Comparison of ENCODE assay signal across 9 cellular contexts in genomic region chr6:31689249-31690110, GRCh38. TPM values are rescaled to one million over a fixed set of nuclear protein-coding genes. Genes with fewer than 3 reads are reported as not detected.
DNase-seq lines count a peak whose midpoint lies in the region; ATAC-seq and TF ChIP-seq lines count a peak whose summit lies in the region.
"Had no signal": no experiment of that assay in that cellular context is flagged by ENCODE, and none has a peak within 500 bp of the region (broad histone marks: within the 10 kb centered on the region; RNA-seq: fewer than 3 reads in every experiment).

No MANE protein-coding gene starts in this region.

- H3K27ac ChIP-seq in heart right ventricle (no peak overlapping the region), transverse colon (peak overlapping the region in 3 of 4 donors; percentile 8 to 48 (median 43))

- in situ Hi-C loops in transverse colon (cut with MboI; ENCODE audit: low pct_ligation_motif_present in 1 of 4, low pct_unique_long_range_greater_than_20kb in 1 of 4, low sequenced_read_pairs in 3 of 4): loop anchor here in 2 of 4 donors (5.0 to 10.0 kb wide), 2 partner anchors 75 to 78 kb away; partner anchors contain the start of gene SAPCD1 (in 1 of the 2)

- H3K4me1 ChIP-seq in heart right ventricle (peaks cover 0 to 4% (median 0%) of the 10 kb centered on the region in 9 donors), transverse colon (no peaks in the 10 kb centered on the region)

- TF ChIP-seq EP300 in transverse colon (IDR thresholded peaks at IDR 0.05; ENCODE audit: low read depth): no peak

- H3K4me3 ChIP-seq in heart right ventricle (no peak overlapping the region), foreskin fibroblast (ENCODE audit: low read depth in 1 of 2, low read length in 2 of 2) (no peak overlapping the region), transverse colon (no peak overlapping the region)

- 77 to 81% methylated on average over 11 of the region's 11 CpGs for WGBS in heart right ventricle, 2 donors
- WGBS in transverse colon (ENCODE audit: low coverage in 1 of 2), 2 donors: 81% methylated on average over 11 of the region's 11 CpGs; no CpG with 5 or more reads in 1 of the 2 donors

- DNase-seq in heart right ventricle (no peak), cardiac septum (ENCODE audit: low spot score) (no peak), foreskin fibroblast (no peak), transverse colon (no peak), UCSD-AML1 (lab: John Stamatoyannopoulos, UW; ENCODE audit: unreplicated experiment) (no peak)
- DNase-seq: activated CD8-positive, alpha-beta memory T cell treated with anti-CD3 and anti-CD28 coated beads, Interleukin-2, amount 50 U/mL, for 4 hours had no signal

- TF ChIP-seq CTCF in heart right ventricle (IDR thresholded peaks at IDR 0.05) (peak in 5 of 9 donors; percentile 12 to 43 (median 22)), foreskin fibroblast (IDR thresholded peaks at IDR 0.05; ENCODE audit: low read depth, low read length) (peak; percentile 49), transverse colon (IDR thresholded peaks at IDR 0.05) (peak in 4 of 5 experiments; percentile 11 to 32 (median 22))

- H3K27me3 ChIP-seq in heart right ventricle (no peaks in the 10 kb centered on the region), transverse colon (no peaks in the 10 kb centered on the region)

- no peak for TF ChIP-seq POLR2A in transverse colon (IDR thresholded peaks at IDR 0.05)

- H3K9me3 ChIP-seq in heart right ventricle (no peaks in the 10 kb centered on the region), transverse colon (no peaks in the 10 kb centered on the region)

- no peak for ATAC-seq in heart right ventricle
- ATAC-seq in SK-N-SH treated with all-trans-retinoic acid at 6 μM for 48 hours: peak; percentile 73
- ATAC-seq in HG03159 (IDR thresholded peaks at IDR 0.05; ENCODE audit: unreplicated experiment): no peak
- no peak for ATAC-seq in GM18867 (IDR thresholded peaks at IDR 0.05; ENCODE audit: unreplicated experiment)

- intact Hi-C loops in heart right ventricle (cut with DNase I) (loop anchor here in 4 of 10 donors (10.0 kb wide), 4 partner anchors 75 to 255 kb away; partner anchors contain the start of genes CFB (in 1 of the 4), NEU1 (in 1 of the 4) and SAPCD1 (in 1 of the 4)), cardiac septum (cut with DNase I) (loop anchor here (10.0 kb wide), 1 partner anchor 175 kb away; the partner anchor contains the start of gene NEU1), transverse colon (cut with DNase I; ENCODE audit: low total_unique reads) (loop anchor here (10.0 kb wide), 1 partner anchor 145 kb away; no protein-coding TSS in a partner anchor)

- H3K36me3 ChIP-seq in heart right ventricle (peaks cover 5 to 100% (median 66%) of the 10 kb centered on the region in 9 donors), transverse colon (peaks cover 0 to 39% (median 21%) of the 10 kb centered on the region in 4 donors)

TF ChIP-seq in SK-N-SH treated with all-trans-retinoic acid at 6 μM for 48 hours, 23 proteins besides CTCF, POLR2A, EP300 and RAD21 (continues in another document):
- TF ChIP-seq SNAI2 (CRISPR knock-in tag; IDR thresholded peaks at IDR 0.05) (no peak), POU6F1 (CRISPR knock-in tag; IDR thresholded peaks at IDR 0.05; ENCODE audit: borderline replicate concordance, low read depth) (no peak), BACH2 (CRISPR knock-in tag; IDR thresholded peaks at IDR 0.05; ENCODE audit: borderline replicate concordance) (no peak), RARB (CRISPR knock-in tag; IDR thresholded peaks at IDR 0.05) (no peak), OSR1 (CRISPR knock-in tag; IDR thresholded peaks at IDR 0.05) (no peak), CSRNP3 (CRISPR knock-in tag; IDR thresholded peaks at IDR 0.05) (no peak), ZNF565 (CRISPR knock-in tag; conservative IDR thresholded peaks at IDR 0.05; ENCODE audit: low read depth) (no peak), PPARA (CRISPR knock-in tag; IDR thresholded peaks at IDR 0.05; ENCODE audit: borderline replicate concordance) (no peak), TOX (CRISPR knock-in tag; IDR thresholded peaks at IDR 0.05; ENCODE audit: borderline replicate concordance) (no peak), ZNF8 (CRISPR knock-in tag; IDR thresholded peaks at IDR 0.05) (no peak), ISL1 (CRISPR knock-in tag; IDR thresholded peaks at IDR 0.05) (no peak), ESRRG (CRISPR knock-in tag; IDR thresholded peaks at IDR 0.05) (no peak), ZFP30 (CRISPR knock-in tag; IDR thresholded peaks at IDR 0.05) (no peak), TSHZ2 (CRISPR knock-in tag; IDR thresholded peaks at IDR 0.05) (no peak), ZNF70 (CRISPR knock-in tag; IDR thresholded peaks at IDR 0.05) (no peak), CREB5 (CRISPR knock-in tag; IDR thresholded peaks at IDR 0.05; ENCODE audit: low read depth) (no peak)

RNA-seq across cellular contexts. Expression of gene LY6G5C, which starts 8.6 kb away (rescaled TPM):
- total RNA-seq in heart right ventricle: 1 to 10 TPM; 1.2 to 3.5 (median 1.9) TPM
- polyA plus RNA-seq in heart right ventricle: 1 to 10 TPM; 2.0 to 2.6 TPM
- 2.9 TPM for total RNA-seq in cardiac septum
- total RNA-seq in transverse colon: 1 to 10 TPM in 1 of 4 donors, under 1 TPM in 1, not detected in 2; 0.95 to 2.2 TPM

RNA-seq across cellular contexts. Expression of gene ABHD16A, which starts 13.6 kb away (rescaled TPM):
- 10 to 100 TPM; 24.3 to 40.3 (median 28.7) TPM for total RNA-seq in heart right ventricle
- polyA plus RNA-seq in heart right ventricle: 10 to 100 TPM; 28.0 to 45.2 TPM
- total RNA-seq in cardiac septum: 26.9 TPM
- 10 to 100 TPM; 45.4 to 72.8 (median 67.4) TPM for total RNA-seq in transverse colon

RNA-seq across cellular contexts. Expression of gene LY6G6F, which starts 17.2 kb away (rescaled TPM):
- total RNA-seq in heart right ventricle (not detected), cardiac septum (not detected), transverse colon (not detected)
- polyA plus RNA-seq in heart right ventricle: not detected

RNA-seq across cellular contexts. Expression of gene LY6G5B, which starts 19.7 kb away (rescaled TPM):
- total RNA-seq in heart right ventricle (1 to 10 TPM; 2.4 to 6.7 (median 3.8) TPM), cardiac septum (6.5 TPM), transverse colon (10 to 100 TPM in 2 of 4 donors, 1 to 10 TPM in 2; 2.4 to 21.3 (median 10.3) TPM)
- polyA plus RNA-seq in heart right ventricle: 1 to 10 TPM; 3.6 to 7.3 TPM

RNA-seq across cellular contexts. Expression of gene CSNK2B, which starts 23.6 kb away (rescaled TPM):
- total RNA-seq in heart right ventricle (100 to 1,000 TPM; 101 to 153 (median 115) TPM), cardiac septum (96.3 TPM), transverse colon (100 to 1,000 TPM; 182 to 231 (median 210) TPM)
- 100 to 1,000 TPM; 109 to 199 TPM for polyA plus RNA-seq in heart right ventricle

Comparison
In these comparisons a context has a peak if more than half of its experiments do, and no peak if none do; other contexts are left out.
1. H3K27ac ChIP-seq: peak in transverse colon (3 of 4); none in heart right ventricle (0 of 10).
2. Peak in every context shown above with its lines, with median percentiles within 50 percentile points of each other: CTCF ChIP-seq.